ENCODE assay signal across 17 cellular contexts in the genomic region with DNA sequence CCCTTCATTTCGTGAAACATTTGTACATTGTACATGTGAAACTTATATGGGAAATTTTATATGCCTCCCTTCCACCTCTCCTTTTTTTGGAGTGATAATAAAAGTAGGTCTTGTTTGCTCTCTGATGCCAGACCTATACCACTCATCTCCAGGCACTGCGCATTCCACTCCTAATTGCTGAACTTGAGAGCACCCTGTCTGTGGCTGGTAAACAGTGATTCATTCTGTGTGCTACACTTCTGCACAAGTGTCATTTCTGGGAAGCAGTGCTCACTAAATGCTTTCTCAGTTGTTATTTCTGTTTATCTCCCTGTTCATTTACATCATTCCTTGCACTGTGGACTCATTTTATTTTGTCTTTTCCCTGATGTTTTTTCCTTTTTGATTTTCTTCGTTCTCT. TPM values are rescaled to one million over a fixed set of nuclear protein-coding genes. Genes with fewer than 3 reads are reported as not detected.
DNase-seq lines count a peak whose midpoint lies in the region; ATAC-seq and TF ChIP-seq lines count a peak whose summit lies in the region.
"Had no signal": no experiment of that assay in that cellular context is flagged by ENCODE, and none has a peak within 500 bp of the region (broad histone marks: within the 10 kb centered on the region; RNA-seq: fewer than 3 reads in every experiment).

No MANE protein-coding gene starts in this region.

- peak overlapping the region; percentile 52 for H3K4me2 ChIP-seq in smooth muscle cell

- no peak for TF ChIP-seq CTCF in foreskin keratinocyte (conservative IDR thresholded peaks at IDR 0.05)
- TF ChIP-seq CTCF in smooth muscle cell (IDR thresholded peaks at IDR 0.05; ENCODE audit: borderline replicate concordance, insufficient read depth, poor library complexity, severe bottlenecking) = no peak

- no peaks in the 10 kb centered on the region for H3K9me3 ChIP-seq in smooth muscle cell (replicated peaks; ENCODE audit: low read depth)
- H3K9me3 ChIP-seq: gastrocnemius medialis, left ventricle myocardium inferior, pancreas had no signal

- no peak overlapping the region for H3K9ac ChIP-seq in smooth muscle cell (ENCODE audit: low read depth)

- no peak overlapping the region for H3K27ac ChIP-seq in foreskin keratinocyte
- H3K27ac ChIP-seq in smooth muscle cell (ENCODE audit: low read depth) = peak overlapping the region; percentile 27
- H3K27ac ChIP-seq: left ventricle myocardium inferior, pancreas had no signal

- H2AFZ ChIP-seq in smooth muscle cell (ENCODE audit: low read depth) = no peak overlapping the region

- H3K27me3 ChIP-seq in foreskin keratinocyte (no peaks in the 10 kb centered on the region), smooth muscle cell (ENCODE audit: low read depth) (no peaks in the 10 kb centered on the region)
- H3K27me3 ChIP-seq: gastrocnemius medialis, pancreas had no signal

- no peaks in the 10 kb centered on the region for H3K79me2 ChIP-seq in smooth muscle cell (ENCODE audit: low read depth)

- DNase-seq in NCI-H748 (lab: John Stamatoyannopoulos, UW; ENCODE audit: unreplicated experiment) = peak; percentile 17
- DNase-seq in NCI-H748 treated with DMSO at 0.1 percent for 48 hours (lab: John Stamatoyannopoulos, UW) = no peak
- peak; percentile 67 for DNase-seq in NCI-H510A treated with DMSO at 0.1 percent for 48 hours (lab: John Stamatoyannopoulos, UW)
- no peak for DNase-seq in foreskin keratinocyte
- DNase-seq in smooth muscle cell (lab: John Stamatoyannopoulos, UW; ENCODE audit: unreplicated experiment) = no peak
- no peak for DNase-seq in activated CD4-positive, CD25-positive, alpha-beta regulatory T cell treated with anti-CD3 and anti-CD28 coated beads, Interleukin-2, amount 50 U/mL, for 72 hours
- no peak for DNase-seq in NOMO-1 (lab: John Stamatoyannopoulos, UW; ENCODE audit: unreplicated experiment in 2 of 2)
- DNase-seq: activated CD4-positive, alpha-beta T cell treated with anti-CD3 and anti-CD28 coated beads, Interleukin-2, amount 10 ng/mL, durations not matched to agents 7 days and 5 days; activated effector memory CD4-positive, alpha-beta T cell treated with anti-CD3 and anti-CD28 coated beads, Interleukin-2, amount 50 U/mL, for 16 hours; gastrocnemius medialis; GDM1; KG1; left ventricle myocardium inferior; pancreas; T-helper 1 cell had no signal

- 56% methylated on average over 3 of the region's 3 CpGs for WGBS in smooth muscle cell (ENCODE audit: low lambda C conversion rate)

- H3K4me1 ChIP-seq in foreskin keratinocyte (no peaks in the 10 kb centered on the region), smooth muscle cell (ENCODE audit: low read depth) (no peaks in the 10 kb centered on the region)
- H3K4me1 ChIP-seq: gastrocnemius medialis, left ventricle myocardium inferior, pancreas had no signal

- H3F3A ChIP-seq in smooth muscle cell (ENCODE audit: low read depth) = no peaks in the 10 kb centered on the region

- H3K36me3 ChIP-seq in smooth muscle cell (ENCODE audit: low read depth) = no peaks in the 10 kb centered on the region
- H3K36me3 ChIP-seq: gastrocnemius medialis, left ventricle myocardium inferior, pancreas had no signal

- ATAC-seq in foreskin keratinocyte = peak; percentile 38
- ATAC-seq in GM19463 (IDR thresholded peaks at IDR 0.05; ENCODE audit: unreplicated experiment) = no peak

- no peak overlapping the region for H3K4me3 ChIP-seq in smooth muscle cell
- H3K4me3 ChIP-seq: gastrocnemius medialis, left ventricle myocardium inferior, pancreas had no signal

- no peaks in the 10 kb centered on the region for H4K20me1 ChIP-seq in smooth muscle cell (ENCODE audit: low read depth)

RNA-seq across cellular contexts. Expression of a gene that starts 15.6 kb away (rescaled TPM):
- total RNA-seq in foreskin keratinocyte (0.03 and 0.04 TPM in 2 replicates), smooth muscle cell (2.0 and 2.1 TPM in 2 replicates)
- polyA plus RNA-seq in foreskin keratinocyte (0.02 TPM in 1 of 2 replicates, not detected in the other), smooth muscle cell (0.67 and 2.4 TPM in 2 replicates)
- total RNA-seq: activated CD4-positive, alpha-beta T cell treated with anti-CD3 and anti-CD28 coated beads, Interleukin-2, amount 10 ng/mL, durations not matched to agents 7 days and 5 days; H1 had no signal

Comparison
In these comparisons a context has a peak if more than half of its experiments do, and no peak if none do; other contexts are left out.
1. DNase-seq: peak in NCI-H748 (single experiment) and NCI-H510A treated with DMSO at 0.1 percent for 48 hours (single experiment); none in NCI-H748 treated with DMSO at 0.1 percent for 48 hours (single experiment), foreskin keratinocyte (0 of 2), smooth muscle cell (single experiment), activated CD4-positive, CD25-positive, alpha-beta regulatory T cell treated with anti-CD3 and anti-CD28 coated beads, Interleukin-2, amount 50 U/mL, for 72 hours (single experiment) and NOMO-1 (0 of 2).